2 cellular contexts compared by ENCODE assay signal in genomic region chr1:27361044-27361402, GRCh38.
TF ChIP-seq lines count a peak whose summit lies in the region.

No MANE protein-coding gene starts in this region.

TF ChIP-seq in WTC11, 78 proteins besides CTCF, POLR2A, EP300 and RAD21 (continued from another document):
- TF ChIP-seq, protein P1, sequence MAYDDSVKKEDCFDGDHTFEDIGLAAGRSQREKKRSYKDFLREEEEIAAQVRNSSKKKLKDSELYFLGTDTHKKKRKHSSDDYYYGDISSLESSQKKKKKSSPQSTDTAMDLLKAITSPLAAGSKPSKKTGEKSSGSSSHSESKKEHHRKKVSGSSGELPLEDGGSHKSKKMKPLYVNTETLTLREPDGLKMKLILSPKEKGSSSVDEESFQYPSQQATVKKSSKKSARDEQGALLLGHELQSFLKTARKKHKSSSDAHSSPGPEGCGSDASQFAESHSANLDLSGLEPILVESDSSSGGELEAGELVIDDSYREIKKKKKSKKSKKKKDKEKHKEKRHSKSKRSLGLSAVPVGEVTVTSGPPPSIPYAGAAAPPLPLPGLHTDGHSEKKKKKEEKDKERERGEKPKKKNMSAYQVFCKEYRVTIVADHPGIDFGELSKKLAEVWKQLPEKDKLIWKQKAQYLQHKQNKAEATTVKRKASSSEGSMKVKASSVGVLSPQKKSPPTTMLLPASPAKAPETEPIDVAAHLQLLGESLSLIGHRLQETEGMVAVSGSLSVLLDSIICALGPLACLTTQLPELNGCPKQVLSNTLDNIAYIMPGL (CRISPR knock-in tag; IDR thresholded peaks at IDR 0.05): 0 out of 2 replicates have a peak, but pooled peaks have one; percentile 15
- TF ChIP-seq ARID4B (CRISPR knock-in tag; IDR thresholded peaks at IDR 0.05; ENCODE audit: borderline replicate concordance) (no peak), TCF7 (CRISPR knock-in tag; IDR thresholded peaks at IDR 0.05; ENCODE audit: low read depth) (no peak)
- TF ChIP-seq, protein P2, sequence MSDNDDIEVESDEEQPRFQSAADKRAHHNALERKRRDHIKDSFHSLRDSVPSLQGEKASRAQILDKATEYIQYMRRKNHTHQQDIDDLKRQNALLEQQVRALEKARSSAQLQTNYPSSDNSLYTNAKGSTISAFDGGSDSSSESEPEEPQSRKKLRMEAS (CRISPR knock-in tag; IDR thresholded peaks at IDR 0.05): no peak

TF ChIP-seq in SK-N-SH, 30 proteins besides CTCF, POLR2A, EP300 and RAD21 (continued from another document):
- TF ChIP-seq, protein P3, sequence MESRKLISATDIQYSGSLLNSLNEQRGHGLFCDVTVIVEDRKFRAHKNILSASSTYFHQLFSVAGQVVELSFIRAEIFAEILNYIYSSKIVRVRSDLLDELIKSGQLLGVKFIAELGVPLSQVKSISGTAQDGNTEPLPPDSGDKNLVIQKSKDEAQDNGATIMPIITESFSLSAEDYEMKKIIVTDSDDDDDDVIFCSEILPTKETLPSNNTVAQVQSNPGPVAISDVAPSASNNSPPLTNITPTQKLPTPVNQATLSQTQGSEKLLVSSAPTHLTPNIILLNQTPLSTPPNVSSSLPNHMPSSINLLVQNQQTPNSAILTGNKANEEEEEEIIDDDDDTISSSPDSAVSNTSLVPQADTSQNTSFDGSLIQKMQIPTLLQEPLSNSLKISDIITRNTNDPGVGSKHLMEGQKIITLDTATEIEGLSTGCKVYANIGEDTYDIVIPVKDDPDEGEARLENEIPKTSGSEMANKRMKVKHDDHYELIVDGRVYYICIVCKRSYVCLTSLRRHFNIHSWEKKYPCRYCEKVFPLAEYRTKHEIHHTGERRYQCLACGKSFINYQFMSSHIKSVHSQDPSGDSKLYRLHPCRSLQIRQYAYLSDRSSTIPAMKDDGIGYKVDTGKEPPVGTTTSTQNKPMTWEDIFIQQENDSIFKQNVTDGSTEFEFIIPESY (IDR thresholded peaks at IDR 0.05; ENCODE audit: borderline replicate concordance, low read depth): no peak
- TF ChIP-seq SIN3A (IDR thresholded peaks at IDR 0.05; ENCODE audit: borderline replicate concordance, low read depth, low read length): no peak
- no peak for TF ChIP-seq CHD2 (IDR thresholded peaks at IDR 0.05; ENCODE audit: low read length, partially characterized antibody)
- TF ChIP-seq USF1 (IDR thresholded peaks at IDR 0.05; ENCODE audit: borderline replicate concordance, low read depth): no peak
- no peak for TF ChIP-seq FOXJ3 (CRISPR knock-in tag; IDR thresholded peaks at IDR 0.05)
- TF ChIP-seq ELF1 (IDR thresholded peaks at IDR 0.05): no peak
- no peak for TF ChIP-seq MXI1 (IDR thresholded peaks at IDR 0.05; ENCODE audit: low read depth, low read length)
- TF ChIP-seq SMC3 (IDR thresholded peaks at IDR 0.05; ENCODE audit: low read depth, low read length): no peak
- TF ChIP-seq RFX5 (IDR thresholded peaks at IDR 0.05; ENCODE audit: low read length): no peak
- TF ChIP-seq, protein P2 (IDR thresholded peaks at IDR 0.05; ENCODE audit: low read depth): no peak
- no peak for TF ChIP-seq JUND (IDR thresholded peaks at IDR 0.05)
- no peak for TF ChIP-seq MEF2A (IDR thresholded peaks at IDR 0.05; ENCODE audit: borderline replicate concordance, low read depth)
- TF ChIP-seq GATA2 (CRISPR knock-in tag; IDR thresholded peaks at IDR 0.05): no peak
- no peak for TF ChIP-seq GABPA (IDR thresholded peaks at IDR 0.05; ENCODE audit: low read depth)
- no peak for TF ChIP-seq EZH2phosphoT487 (IDR thresholded peaks at IDR 0.05; ENCODE audit: borderline replicate concordance, low read depth)
- no peak for TF ChIP-seq FOSL2 (IDR thresholded peaks at IDR 0.05; ENCODE audit: borderline replicate concordance, low read depth)
- no peak for TF ChIP-seq NRF1 (IDR thresholded peaks at IDR 0.05; ENCODE audit: low read depth, low read length)
TF ChIP-seq in SK-N-SH: peak in this region for 0.
